In the genomic region with DNA sequence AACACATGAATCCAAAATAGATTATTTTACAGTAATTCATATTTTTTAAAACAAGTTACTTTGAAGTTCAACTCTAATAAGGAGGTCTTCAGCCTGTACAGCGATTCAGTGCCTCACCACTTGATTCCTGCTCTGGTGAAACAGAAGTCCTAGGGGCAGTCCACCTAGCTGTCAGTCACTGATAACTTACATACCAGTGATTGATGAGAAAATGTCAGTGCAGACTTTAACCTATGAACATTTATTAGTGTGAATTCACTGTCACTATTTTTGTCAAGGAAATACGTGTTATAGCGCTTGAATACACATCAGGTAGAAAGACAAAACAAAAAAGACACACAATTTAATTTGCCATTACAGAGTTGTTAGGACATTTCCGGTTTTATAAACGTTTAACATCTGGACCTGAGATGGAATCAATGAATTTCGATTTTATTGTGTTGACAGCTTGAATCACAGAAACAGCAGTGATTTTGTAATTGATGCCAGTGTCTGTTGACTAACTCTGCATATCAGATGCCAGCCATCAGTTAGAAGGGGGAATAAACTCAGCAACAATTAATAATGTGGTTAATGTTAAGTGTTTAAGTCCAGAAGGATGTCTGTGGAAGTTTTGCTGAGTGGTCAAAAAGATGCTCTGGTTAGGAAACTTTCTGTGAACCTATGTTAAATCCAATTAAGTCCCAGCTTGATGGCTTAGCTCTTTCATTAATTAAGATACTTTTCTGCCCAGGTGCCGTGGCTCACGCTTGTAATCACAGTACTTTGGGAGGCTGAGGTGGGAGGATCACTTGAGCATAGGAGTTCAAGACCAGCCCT, we compare ENCODE assay signal across 25 cellular contexts. TPM values are rescaled to one million over a fixed set of nuclear protein-coding genes. Genes with fewer than 3 reads are reported as not detected.
DNase-seq lines count a peak whose midpoint lies in the region; ATAC-seq, FAIRE-seq and TF ChIP-seq lines count a peak whose summit lies in the region.
"Had no signal": no experiment of that assay in that cellular context is flagged by ENCODE, and none has a peak within 500 bp of the region (broad histone marks: within the 10 kb centered on the region; RNA-seq: fewer than 3 reads in every experiment).

No MANE protein-coding gene starts in this region.

- H3K79me2 ChIP-seq in SK-N-SH (ENCODE audit: insufficient read depth) (no peaks in the 10 kb centered on the region), HepG2 (ENCODE audit: insufficient read depth, low read length) (no peaks in the 10 kb centered on the region)

- no peak overlapping the region for H3K4me3 Mint-ChIP-seq in endodermal cell
- H3K4me3 Mint-ChIP-seq in CD4-positive, alpha-beta T cell = no peak overlapping the region
- H3K4me3 Mint-ChIP-seq: CD14-positive monocyte; CD8-positive, alpha-beta T cell; GM23338; HFFc6 had no signal

- TF ChIP-seq EP300 in SK-N-SH (IDR thresholded peaks at IDR 0.05; ENCODE audit: borderline replicate concordance in 1 of 2, low read depth in 1 of 2, low read length in 1 of 2) (peak in 1 of 2 experiments; percentile 16; a peak in 1 of 4 replicates), HepG2 (IDR thresholded peaks at IDR 0.05; ENCODE audit: low read depth in 2 of 2, low read length in 2 of 2) (no peak), HepG2 (CRISPR knock-in tag; IDR thresholded peaks at IDR 0.05; ENCODE audit: borderline replicate concordance) (no peak)

- H3K9me2 ChIP-seq in SK-N-SH = no peaks in the 10 kb centered on the region

- H3K36me3 Mint-ChIP-seq in endodermal cell (ENCODE audit: low read depth) = no peaks in the 10 kb centered on the region
- no peaks in the 10 kb centered on the region for H3K36me3 Mint-ChIP-seq in CD4-positive, alpha-beta T cell (ENCODE audit: low read depth)

- DNase-seq in HEK293T (ENCODE audit: extremely low spot score) (no peak), SK-N-SH (peak; percentile 32), endodermal cell (peak; percentile 6), HepG2 (ENCODE audit: low spot score) (no peak), germinal center (ENCODE audit: low spot score) (no peak), ureter (ENCODE audit: low spot score) (no peak)
- DNase-seq in CD4-positive, alpha-beta T cell = no peak
- DNase-seq: ACHN; Calu3; CD8-positive, alpha-beta T cell; DMS53; DND-41; EL; HCEC 1CT; HFFc6 had no signal

- no peaks in the 10 kb centered on the region for H3K9me3 ChIP-seq in SK-N-SH
- no peaks in the 10 kb centered on the region for H3K9me3 ChIP-seq in endodermal cell (ENCODE audit: control insufficient read depth, low read length)
- H3K9me3 ChIP-seq in HepG2 (ENCODE audit: low read length) = no peaks in the 10 kb centered on the region
- no peaks in the 10 kb centered on the region for H3K9me3 ChIP-seq in CD4-positive, alpha-beta T cell (ENCODE audit: control insufficient read depth, low read length)
- H3K9me3 ChIP-seq: BLaER1 had no signal

- H3K27me3 ChIP-seq in SK-N-SH (ENCODE audit: insufficient read depth) (peaks cover 4% of the 10 kb centered on the region; the same call in 1 of the 2 replicates), endodermal cell (ENCODE audit: control insufficient read depth, insufficient read depth, low read length, poor library complexity, severe bottlenecking) (no peaks in the 10 kb centered on the region), HepG2 (ENCODE audit: control insufficient read depth in 1 of 2, insufficient read depth in 2 of 2, low read length in 2 of 2) (no peaks in the 10 kb centered on the region)
- H3K27me3 ChIP-seq in CD4-positive, alpha-beta T cell (ENCODE audit: control insufficient read depth, insufficient read depth, low read length) = no peaks in the 10 kb centered on the region
- H3K27me3 ChIP-seq: BLaER1 had no signal

- no peaks in the 10 kb centered on the region for H3K4me1 ChIP-seq in SK-N-SH (ENCODE audit: control insufficient read depth in 1 of 2, insufficient read depth in 2 of 2, low read depth in 1 of 2, low read length in 1 of 2)
- H3K4me1 ChIP-seq in endodermal cell (ENCODE audit: control insufficient read depth, insufficient read depth, low read length) = no peaks in the 10 kb centered on the region
- H3K4me1 ChIP-seq in HepG2 (ENCODE audit: insufficient read depth, low read length) = peaks cover 26% of the 10 kb centered on the region
- H3K4me1 ChIP-seq: BLaER1 had no signal

- 18% methylated on average over 8 of the region's 8 CpGs for WGBS in SK-N-SH (ENCODE audit: low lambda C conversion rate)
- WGBS in endodermal cell (ENCODE audit: insufficient coverage in 1 of 2, insufficient read length in 1 of 2), 2 experiments = 79 to 97% methylated on average over 6 to 8 of the region's 8 CpGs
- WGBS in HepG2 (ENCODE audit: low lambda C conversion rate) = 51% methylated on average over 8 of the region's 8 CpGs

- no peaks in the 10 kb centered on the region for H3K4me1 Mint-ChIP-seq in endodermal cell
- H3K4me1 Mint-ChIP-seq in CD4-positive, alpha-beta T cell (ENCODE audit: low read depth) = no peaks in the 10 kb centered on the region
- H3K4me1 Mint-ChIP-seq: GM23338 had no signal

- H3K27ac Mint-ChIP-seq in endodermal cell = no peak overlapping the region
- H3K27ac Mint-ChIP-seq in CD4-positive, alpha-beta T cell = no peak overlapping the region
- H3K27ac Mint-ChIP-seq: CD14-positive monocyte; CD8-positive, alpha-beta T cell; GM23338; HFFc6 had no signal

- no peak overlapping the region for H3K4me3 ChIP-seq in SK-N-SH (ENCODE audit: low read depth in 2 of 2, low read length in 1 of 2)
- no peak overlapping the region for H3K4me3 ChIP-seq in endodermal cell (ENCODE audit: low read length)
- H3K4me3 ChIP-seq in HepG2 (replicated peaks in 1 of 3; ENCODE audit: insufficient read depth in 1 of 3, low read depth in 2 of 3, low read length in 3 of 3) = no peak overlapping the region
- H3K4me3 ChIP-seq: BLaER1, GM23338 had no signal

- peak; percentile 49; the same call in 2 of the 3 replicates for ATAC-seq in HepG2
- ATAC-seq in CD4-positive, alpha-beta T cell (ENCODE audit: poor library complexity) = no peak
- no peak for ATAC-seq in HG03432 (IDR thresholded peaks at IDR 0.05; ENCODE audit: unreplicated experiment)
- ATAC-seq: CD8-positive, alpha-beta T cell; GM23338 had no signal

- FAIRE-seq in HepG2 (lab: Jason Lieb, UNC) = no peak
- FAIRE-seq: GM12891, H54, HTR-8/SVneo had no signal

- intact Hi-C loops in HepG2 (cut with micrococcal nuclease; ENCODE audit: unreplicated experiment) = no loop called here
- intact Hi-C loops in CD4-positive, alpha-beta T cell (cut with DNase I, micrococcal nuclease) = no loop called here

- no peak overlapping the region for H3K4me2 ChIP-seq in SK-N-SH
- H3K4me2 ChIP-seq in HepG2 (ENCODE audit: low read depth, low read length) = no peak overlapping the region
- H3K4me2 ChIP-seq: BLaER1, GM23338, KMS-11 had no signal

- TF ChIP-seq CTCF in SK-N-SH (IDR thresholded peaks at IDR 0.05) (no peak), endodermal cell (conservative IDR thresholded peaks at IDR 0.05) (no peak), HepG2 (CRISPR knock-in tag; IDR thresholded peaks at IDR 0.05) (no peak)
- TF ChIP-seq CTCF in CD4-positive, alpha-beta T cell (IDR thresholded peaks at IDR 0.05) = no peak

- in situ Hi-C loops in HepG2 (cut with HindIII; ENCODE audit: extremely low pct_ligation_motif_present, low pct_unique_long_range_greater_than_20kb) = loop anchor here (10.0 to 25.0 kb wide), 2 partner anchors 64 to 492 kb away; no protein-coding TSS in a partner anchor

- no peaks in the 10 kb centered on the region for H4K20me1 ChIP-seq in SK-N-SH (ENCODE audit: insufficient read depth)
- no peaks in the 10 kb centered on the region for H4K20me1 ChIP-seq in HepG2 (ENCODE audit: insufficient read depth, low read length)
- H4K20me1 ChIP-seq: BLaER1 had no signal

- no peaks in the 10 kb centered on the region for H3K9me3 Mint-ChIP-seq in endodermal cell
- H3K9me3 Mint-ChIP-seq in CD4-positive, alpha-beta T cell = no peaks in the 10 kb centered on the region
- H3K9me3 Mint-ChIP-seq: CD14-positive monocyte; CD8-positive, alpha-beta T cell; GM23338; HFFc6 had no signal

- H3K27ac ChIP-seq in SK-N-SH (ENCODE audit: low read depth in 2 of 2, low read length in 1 of 2) (no peak overlapping the region), endodermal cell (ENCODE audit: low read depth, low read length) (no peak overlapping the region), HepG2 (ENCODE audit: extremely low read length, insufficient read depth, low read length) (no peak overlapping the region)
- H3K27ac ChIP-seq in CD4-positive, alpha-beta T cell (ENCODE audit: low read depth, low read length) = no peak overlapping the region
- H3K27ac ChIP-seq: BLaER1, KMS-11 had no signal

- H3K36me3 ChIP-seq in SK-N-SH (replicated peaks in 1 of 2; ENCODE audit: control insufficient read depth in 1 of 2, insufficient read depth in 2 of 2, low read length in 1 of 2) (no peaks in the 10 kb centered on the region), endodermal cell (ENCODE audit: control insufficient read depth, insufficient read depth, low read length) (no peaks in the 10 kb centered on the region), HepG2 (replicated peaks in 1 of 2; ENCODE audit: control insufficient read depth in 1 of 2, insufficient read depth in 2 of 2, low read length in 2 of 2) (no peaks in the 10 kb centered on the region)

- TF ChIP-seq POLR2A in HepG2 (IDR thresholded peaks at IDR 0.05; ENCODE audit: insufficient read depth in 1 of 2, low read depth in 2 of 2, low read length in 2 of 2) = no peak

- H3F3A ChIP-seq in SK-N-SH (replicated peaks; ENCODE audit: insufficient read depth) = no peaks in the 10 kb centered on the region

- BruUV-seq in HepG2 (replicated peaks; lab: Mats Ljungman, UMichigan) = no TSS peak

- H3K27me3 Mint-ChIP-seq in endodermal cell (ENCODE audit: insufficient read depth) = peaks cover 3% of the 10 kb centered on the region
- no peaks in the 10 kb centered on the region for H3K27me3 Mint-ChIP-seq in CD4-positive, alpha-beta T cell

- POLR2A ChIA-PET in HEK293T (lab: Yijun Ruan, JAX) = no interaction called here
- POLR2A ChIA-PET in SK-N-SH (lab: Yijun Ruan, JAX) = no interaction called here
- POLR2A ChIA-PET in HepG2 (lab: Yijun Ruan, JAX) = no interaction called here
- POLR2A ChIA-PET in CD4-positive, alpha-beta T cell (lab: Charles Lee) = no interaction called here

- TF ChIP-seq RAD21 in SK-N-SH (IDR thresholded peaks at IDR 0.05; ENCODE audit: low read length) = no peak
- TF ChIP-seq RAD21 in HepG2 (CRISPR knock-in tag; IDR thresholded peaks at IDR 0.05) = no peak

- H3K9ac ChIP-seq in SK-N-SH (no peak overlapping the region), endodermal cell (ENCODE audit: extremely low read depth, low read length, poor library complexity, severe bottlenecking) (no peak overlapping the region), HepG2 (ENCODE audit: insufficient read depth, low read depth, low read length) (no peak overlapping the region)
- H3K9ac ChIP-seq: BLaER1, KMS-11 had no signal

- CTCF ChIA-PET in HEK293T (lab: Yijun Ruan, JAX) (no interaction called here), SK-N-SH (lab: Yijun Ruan, JAX) (interaction anchor here (1.3 to 4.2 kb wide), 5 partner anchors 8 to 113 kb away, joined by 4 to 30 read pairs (median 7); partner anchors contain the start of gene ELF5), HepG2 (lab: Yijun Ruan, JAX; ENCODE audit: low intra/inter-chr PET ratio, low total read pairs) (no interaction called here)
- CTCF ChIA-PET in CD4-positive, alpha-beta T cell (lab: Charles Lee) = no interaction called here

- H2AFZ ChIP-seq in SK-N-SH (ENCODE audit: low read depth) (no peak overlapping the region), HepG2 (ENCODE audit: low read length) (no peak overlapping the region)
- H2AFZ ChIP-seq: GM23338 had no signal

RNA-seq across cellular contexts. Expression of gene ELF5, which starts 34.5 kb away (rescaled TPM):
- polyA plus RNA-seq in SK-N-SH (2012; rRNA removed) (not detected in 2 replicates), HepG2 (2011; rRNA removed) (0.21 and 0.51 TPM in 2 replicates)
- not detected in 2 replicates for polyA plus RNA-seq in SK-N-SH (2012; cell fraction: cytosol; rRNA removed)
- polyA plus RNA-seq in SK-N-SH (2012; cell fraction: nucleus; rRNA removed) = not detected in 2 replicates
- total RNA-seq in endodermal cell (not detected), HepG2 (2016; rRNA removed; fragmentation: Illumina TruSeq; extraction: Trizol) (2.6 and 2.9 TPM in 2 replicates), ureter (70.3 TPM)
- polyA plus RNA-seq in endodermal cell (2013, experiment 1 of 2) = not detected
- not detected for polyA plus RNA-seq in endodermal cell (2013, experiment 2 of 2)
- 0.40 and 0.53 TPM in 2 replicates for total RNA-seq in HepG2 (2016; cell fraction: cytosol; rRNA removed; fragmentation: Illumina TruSeq; extraction: Trizol; ENCODE audit: low read depth)
- 2.3 and 3.0 TPM in 2 replicates for total RNA-seq in HepG2 (2016; cell fraction: insoluble cytoplasmic fraction; rRNA removed; fragmentation: Illumina TruSeq; extraction: Trizol)
- 1.2 and 1.6 TPM in 2 replicates for total RNA-seq in HepG2 (2016; cell fraction: membrane; rRNA removed; fragmentation: Illumina TruSeq; extraction: Trizol)
- total RNA-seq in HepG2 (2016; cell fraction: nucleus; rRNA removed; fragmentation: Illumina TruSeq; extraction: Trizol) = 2.3 and 2.4 TPM in 2 replicates
- 0.21 and 0.23 TPM in 2 replicates for polyA plus RNA-seq in HepG2 (2011; cell fraction: cytosol; rRNA removed)
- 0.51 and 0.78 TPM in 2 replicates for polyA plus RNA-seq in HepG2 (2011; cell fraction: nucleus; rRNA removed)
- 0.32 and 0.52 TPM in 2 replicates for polyA plus RNA-seq in HepG2 (2012)
- 0.17 and 0.27 TPM in 2 replicates for polyA plus RNA-seq in HepG2 (2016; cell fraction: cytosol; fragmentation: Illumina TruSeq; extraction: Trizol; ENCODE audit: low read depth)
- polyA plus RNA-seq in HepG2 (2016; cell fraction: insoluble cytoplasmic fraction; fragmentation: Illumina TruSeq; extraction: Trizol; ENCODE audit: low read depth) = 1.9 and 2.4 TPM in 2 replicates
- polyA plus RNA-seq in HepG2 (2016; cell fraction: membrane; fragmentation: Illumina TruSeq; extraction: Trizol; ENCODE audit: low read depth) = 0.45 and 0.62 TPM in 2 replicates
- 1.5 and 2.4 TPM in 2 replicates for polyA plus RNA-seq in HepG2 (2016; cell fraction: nucleus; fragmentation: Illumina TruSeq; extraction: Trizol; ENCODE audit: insufficient read depth, low read depth)
- polyA minus RNA-seq in HepG2 (2011; rRNA and poly(A)+ RNA removed; ENCODE audit: low replicate concordance) = 1.1 TPM in 1 of 2 replicates, not detected in the other
- 0.35 and 0.49 TPM in 2 replicates for polyA minus RNA-seq in HepG2 (2011; cell fraction: cytosol; rRNA and poly(A)+ RNA removed)
- 0.50 and 0.77 TPM in 2 replicates for polyA minus RNA-seq in HepG2 (2011; cell fraction: nucleus; rRNA and poly(A)+ RNA removed)
- not detected for total RNA-seq in CD4-positive, alpha-beta T cell
- total RNA-seq: A172; Calu3; CD8-positive, alpha-beta T cell; G401; GM23338; HFFc6 had no signal
- polyA plus RNA-seq: CD14-positive monocyte, GM23338 had no signal

RNA-seq across cellular contexts. Expression of gene CAT, which starts 40.3 kb away (rescaled TPM):
- 26.6 and 34.3 TPM in 2 replicates for polyA plus RNA-seq in SK-N-SH (2012; rRNA removed)
- 24.2 and 30.6 TPM in 2 replicates for polyA plus RNA-seq in SK-N-SH (2012; cell fraction: cytosol; rRNA removed)
- 31.5 and 42.9 TPM in 2 replicates for polyA plus RNA-seq in SK-N-SH (2012; cell fraction: nucleus; rRNA removed)
- total RNA-seq in endodermal cell = 10 to 100 TPM; 18.9 to 23.4 TPM
- polyA plus RNA-seq in endodermal cell (2013, experiment 1 of 2) = 1.1 TPM
- polyA plus RNA-seq in endodermal cell (2013, experiment 2 of 2) = 0.87 TPM
- 136 and 180 TPM in 2 replicates for total RNA-seq in HepG2 (2016; rRNA removed; fragmentation: Illumina TruSeq; extraction: Trizol)
- 9.7 and 10.8 TPM in 2 replicates for total RNA-seq in HepG2 (2016; cell fraction: cytosol; rRNA removed; fragmentation: Illumina TruSeq; extraction: Trizol; ENCODE audit: low read depth)
- 129 and 184 TPM in 2 replicates for total RNA-seq in HepG2 (2016; cell fraction: insoluble cytoplasmic fraction; rRNA removed; fragmentation: Illumina TruSeq; extraction: Trizol)
- total RNA-seq in HepG2 (2016; cell fraction: membrane; rRNA removed; fragmentation: Illumina TruSeq; extraction: Trizol) = 22.3 and 26.9 TPM in 2 replicates
- 83.1 and 95.5 TPM in 2 replicates for total RNA-seq in HepG2 (2016; cell fraction: nucleus; rRNA removed; fragmentation: Illumina TruSeq; extraction: Trizol)
- polyA plus RNA-seq in HepG2 (2011; rRNA removed) = 73.9 and 107 TPM in 2 replicates
- polyA plus RNA-seq in HepG2 (2011; cell fraction: cytosol; rRNA removed) = 70.1 and 74.0 TPM in 2 replicates
- 59.3 and 67.4 TPM in 2 replicates for polyA plus RNA-seq in HepG2 (2011; cell fraction: nucleus; rRNA removed)
- 33.8 and 46.3 TPM in 2 replicates for polyA plus RNA-seq in HepG2 (2012)
- polyA plus RNA-seq in HepG2 (2016; cell fraction: cytosol; fragmentation: Illumina TruSeq; extraction: Trizol; ENCODE audit: low read depth) = 5.5 and 6.6 TPM in 2 replicates
- polyA plus RNA-seq in HepG2 (2016; cell fraction: insoluble cytoplasmic fraction; fragmentation: Illumina TruSeq; extraction: Trizol; ENCODE audit: low read depth) = 172 and 182 TPM in 2 replicates
- 13.9 and 15.2 TPM in 2 replicates for polyA plus RNA-seq in HepG2 (2016; cell fraction: membrane; fragmentation: Illumina TruSeq; extraction: Trizol; ENCODE audit: low read depth)
- 118 and 119 TPM in 2 replicates for polyA plus RNA-seq in HepG2 (2016; cell fraction: nucleus; fragmentation: Illumina TruSeq; extraction: Trizol; ENCODE audit: insufficient read depth, low read depth)
- polyA minus RNA-seq in HepG2 (2011; rRNA and poly(A)+ RNA removed; ENCODE audit: low replicate concordance) = 63.3 and 108 TPM in 2 replicates
- polyA minus RNA-seq in HepG2 (2011; cell fraction: cytosol; rRNA and poly(A)+ RNA removed) = 36.8 and 38.2 TPM in 2 replicates
- polyA minus RNA-seq in HepG2 (2011; cell fraction: nucleus; rRNA and poly(A)+ RNA removed) = 68.1 and 83.4 TPM in 2 replicates
- total RNA-seq in CD4-positive, alpha-beta T cell = 1 to 10 TPM; 8.5 to 9.8 TPM
- 135 TPM for total RNA-seq in ureter

Comparison
In these comparisons a context has a peak if more than half of its experiments do, and no peak if none do; other contexts are left out.
1. DNase-seq: peak in SK-N-SH (single experiment) and endodermal cell (single experiment); none in HEK293T (single experiment), HepG2 (single experiment), CD4-positive, alpha-beta T cell (0 of 10), germinal center (single experiment) and ureter (single experiment).
2. RNA of gene ELF5, which starts 34.5 kb away (total RNA-seq): 70.3 TPM in ureter (single experiment); 0.40 to 3.0 TPM in HepG2, not detected in endodermal cell and not detected in CD4-positive, alpha-beta T cell; every median in the first group is over 10 times any median in the second.